16 cellular contexts compared by ENCODE assay signal in genomic region chr4:153131478-153132069, GRCh38.
DNase-seq lines count a peak whose midpoint lies in the region; ATAC-seq, FAIRE-seq and TF ChIP-seq lines count a peak whose summit lies in the region.
"Had no signal": no experiment of that assay in that cellular context is flagged by ENCODE, and none has a peak within 500 bp of the region (broad histone marks: within the 10 kb centered on the region; RNA-seq: fewer than 3 reads in every experiment).

No MANE protein-coding gene starts in this region.

- H3K4me2 ChIP-seq in astrocyte (ENCODE audit: low read length) = no peak overlapping the region

- CTCF ChIA-PET in GM10248 (lab: Yijun Ruan, JAX) = interaction anchor here (1.3 to 1.9 kb wide), 2 partner anchors 48 to 285 kb away, joined by 3 to 4 read pairs; no protein-coding TSS in a partner anchor

- H3K4me3 ChIP-seq in AG10803 (ENCODE audit: low read length) (0 out of 2 replicates have a peak overlapping the region, but pooled peaks have one; percentile 5), astrocyte (ENCODE audit: insufficient read depth, low read depth, low read length) (no peak overlapping the region), vagina (no peak overlapping the region)
- H3K4me3 ChIP-seq: colonic mucosa, right atrium auricular region had no signal

- H4K20me1 ChIP-seq in astrocyte (ENCODE audit: insufficient read depth, low read length) = no peaks in the 10 kb centered on the region

- no peak overlapping the region for H2AFZ ChIP-seq in astrocyte (ENCODE audit: low read depth, low read length)

- H3K4me1 ChIP-seq in astrocyte (ENCODE audit: insufficient read depth, low read length) (peaks cover 4% of the 10 kb centered on the region), vagina (no peaks in the 10 kb centered on the region)
- H3K4me1 ChIP-seq: colonic mucosa, right atrium auricular region had no signal

- FAIRE-seq in astrocyte (lab: Jason Lieb, UNC) = no peak

- no peak; the same call in 1 of the 2 replicates for TF ChIP-seq CTCF in AG10803 (conservative IDR thresholded peaks at IDR 0.05; ENCODE audit: low read length)
- peak; percentile 64 for TF ChIP-seq CTCF in HFFc6 (IDR thresholded peaks at IDR 0.05)
- TF ChIP-seq CTCF in astrocyte (IDR thresholded peaks at IDR 0.05; ENCODE audit: insufficient read depth, low read depth, low read length) = peak; percentile 3
- no peak for TF ChIP-seq CTCF in GM10248 (IDR thresholded peaks at IDR 0.05; ENCODE audit: control extremely low read depth, extremely low read depth, low read depth, missing control alignments)
- no peak for TF ChIP-seq CTCF in vagina (IDR thresholded peaks at IDR 0.05)

- H3K79me2 ChIP-seq in astrocyte (ENCODE audit: insufficient read depth, low read length) = no peaks in the 10 kb centered on the region

- POLR2A ChIA-PET in GM10248 (lab: Yijun Ruan, JAX) = no interaction called here

- H3K9me3 ChIP-seq in astrocyte (ENCODE audit: insufficient read depth, low read depth, low read length) = no peaks in the 10 kb centered on the region
- no peaks in the 10 kb centered on the region for H3K9me3 ChIP-seq in vagina
- H3K9me3 ChIP-seq: colonic mucosa, right atrium auricular region had no signal

- H3K27ac ChIP-seq in astrocyte (ENCODE audit: low read depth, low read length) (no peak overlapping the region), vagina (no peak overlapping the region)
- H3K27ac ChIP-seq: colonic mucosa, right atrium auricular region had no signal

- H3K9me3 Mint-ChIP-seq in HFFc6 = peaks cover 7% of the 10 kb centered on the region
- no peaks in the 10 kb centered on the region for H3K9me3 Mint-ChIP-seq in astrocyte (ENCODE audit: unreplicated experiment)
- H3K9me3 Mint-ChIP-seq: CD8-positive, alpha-beta memory T cell had no signal

- no peaks in the 10 kb centered on the region for H3K36me3 ChIP-seq in astrocyte (ENCODE audit: insufficient read depth, low read length)
- H3K36me3 ChIP-seq in vagina = no peaks in the 10 kb centered on the region
- H3K36me3 ChIP-seq: colonic mucosa, right atrium auricular region had no signal

- intact Hi-C loops in vagina (cut with DNase I) = no loop called here

- no peaks in the 10 kb centered on the region for H3K27me3 ChIP-seq in astrocyte (ENCODE audit: insufficient read depth, low read length)
- no peaks in the 10 kb centered on the region for H3K27me3 ChIP-seq in vagina
- H3K27me3 ChIP-seq: colonic mucosa, right atrium auricular region had no signal

- H3K27ac Mint-ChIP-seq in HFFc6 (no peak overlapping the region), astrocyte (ENCODE audit: unreplicated experiment) (no peak overlapping the region)
- H3K27ac Mint-ChIP-seq: CD8-positive, alpha-beta memory T cell had no signal

- H3K9ac ChIP-seq in astrocyte (ENCODE audit: low read length) = no peak overlapping the region

- no peak for TF ChIP-seq POLR2A in vagina (IDR thresholded peaks at IDR 0.05)

- DNase-seq in AG10803 (ENCODE audit: low read depth) (peak; percentile 73), HFFc6 (no peak), astrocyte (ENCODE audit: low read depth) (no peak), medulla oblongata (ENCODE audit: extremely low spot score) (peak; percentile 68), GM10248 (ENCODE audit: extremely low spot score) (no peak), vagina (ENCODE audit: extremely low spot score in 2 of 2) (no peak), T-helper 2 cell (no peak)
- DNase-seq: activated CD4-positive, CD25-positive, alpha-beta regulatory T cell treated with anti-CD3 and anti-CD28 coated beads, Interleukin-2, amount 50 U/mL, for 72 hours; activated gamma-delta T cell; CD8-positive, alpha-beta memory T cell; colonic mucosa; H7; SIG-M5; trophoblast cell had no signal

- H3K27me3 Mint-ChIP-seq in HFFc6 (ENCODE audit: insufficient read depth) (no peaks in the 10 kb centered on the region; the same call in none of the 2 replicates), astrocyte (ENCODE audit: low read depth, unreplicated experiment) (no peaks in the 10 kb centered on the region)

- H3K4me1 Mint-ChIP-seq in HFFc6 (ENCODE audit: low read depth) = peaks cover 34% of the 10 kb centered on the region
- peaks cover 5% of the 10 kb centered on the region for H3K4me1 Mint-ChIP-seq in astrocyte (ENCODE audit: low read depth, unreplicated experiment)

- no peak for ATAC-seq in GM18861 (IDR thresholded peaks at IDR 0.05; ENCODE audit: unreplicated experiment)

- H3K4me3 Mint-ChIP-seq in HFFc6 (no peak overlapping the region), astrocyte (ENCODE audit: unreplicated experiment) (no peak overlapping the region)
- H3K4me3 Mint-ChIP-seq: CD8-positive, alpha-beta memory T cell had no signal

- H3K36me3 Mint-ChIP-seq in HFFc6 (ENCODE audit: low read depth) (no peaks in the 10 kb centered on the region), astrocyte (ENCODE audit: low read depth, unreplicated experiment) (no peaks in the 10 kb centered on the region)
- H3K36me3 Mint-ChIP-seq: CD8-positive, alpha-beta memory T cell had no signal

Comparison
In these comparisons a context has a peak if more than half of its experiments do, and no peak if none do; other contexts are left out.
1. DNase-seq: peak in AG10803 (single experiment) and medulla oblongata (single experiment); none in HFFc6 (single experiment), astrocyte (single experiment), GM10248 (single experiment), vagina (0 of 2) and T-helper 2 cell (0 of 5).
2. CTCF ChIP-seq: peak in HFFc6 (single experiment) and astrocyte (single experiment); none in AG10803 (single experiment), GM10248 (single experiment) and vagina (0 of 3).